10 cellular contexts compared by ENCODE assay signal in the genomic region with DNA sequence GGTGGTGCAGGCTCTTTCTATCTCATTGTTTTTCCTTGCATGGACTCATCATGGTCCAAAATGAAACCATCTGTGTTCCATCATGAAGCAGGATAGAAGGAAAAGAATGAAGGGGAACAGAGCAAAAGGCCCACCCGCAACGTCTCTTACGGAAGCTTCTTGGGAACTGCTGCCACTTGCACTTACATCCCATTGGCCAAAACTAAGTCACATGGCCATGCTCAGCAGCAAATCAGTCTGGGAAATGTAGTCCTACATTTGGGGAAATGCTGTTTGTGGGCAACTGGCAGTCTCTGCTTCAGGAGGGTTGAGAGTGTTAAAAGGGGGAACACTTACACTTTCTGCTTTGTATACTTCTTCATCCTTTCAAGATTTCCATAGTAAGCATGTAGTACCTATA.
DNase-seq lines count a peak whose midpoint lies in the region; ATAC-seq and TF ChIP-seq lines count a peak whose summit lies in the region.
"Had no signal": no experiment of that assay in that cellular context is flagged by ENCODE, and none has a peak within 500 bp of the region (broad histone marks: within the 10 kb centered on the region; RNA-seq: fewer than 3 reads in every experiment).

No MANE protein-coding gene starts in this region.

- peak overlapping the region; percentile 33 for H3K4me3 Mint-ChIP-seq in dendritic cell treated with granulocyte-macrophage colony-stimulating factor and Interleukin-4, amounts not matched to agents 40 ng/mL and 50 ng/mL, for 4 days
- H3K4me3 Mint-ChIP-seq: activated naive CD4-positive, alpha-beta T cell treated with anti-CD3 and anti-CD28 coated beads, Interleukin-2, amount 50 U/mL, for 24 hours had no signal

- TF ChIP-seq CTCF in Loucy (conservative IDR thresholded peaks at IDR 0.05; ENCODE audit: low read length) (no peak), transverse colon (IDR thresholded peaks at IDR 0.05) (no peak)

- in situ Hi-C loops in transverse colon (cut with MboI; ENCODE audit: low pct_ligation_motif_present in 1 of 4, low pct_unique_long_range_greater_than_20kb in 1 of 4, low sequenced_read_pairs in 3 of 4), result loop anchor here in 1 of 4 donors (10.0 kb wide), 1 partner anchor 793 kb away; no protein-coding TSS in a partner anchor

- no peaks in the 10 kb centered on the region for H3K9me3 Mint-ChIP-seq in dendritic cell treated with granulocyte-macrophage colony-stimulating factor and Interleukin-4, amounts not matched to agents 40 ng/mL and 50 ng/mL, for 4 days
- H3K9me3 Mint-ChIP-seq: activated naive CD4-positive, alpha-beta T cell treated with anti-CD3 and anti-CD28 coated beads, Interleukin-2, amount 50 U/mL, for 24 hours had no signal

- no peak for TF ChIP-seq EP300 in transverse colon (IDR thresholded peaks at IDR 0.05; ENCODE audit: low read depth)

- H3K4me1 ChIP-seq in Loucy (ENCODE audit: insufficient read depth, low read length, poor library complexity, severe bottlenecking), result no peaks in the 10 kb centered on the region
- peaks cover 0 to 6% (median 3%) of the 10 kb centered on the region in 4 donors for H3K4me1 ChIP-seq in transverse colon

- no peak overlapping the region for H3K27ac Mint-ChIP-seq in dendritic cell treated with granulocyte-macrophage colony-stimulating factor and Interleukin-4, amounts not matched to agents 40 ng/mL and 50 ng/mL, for 4 days
- H3K27ac Mint-ChIP-seq: activated naive CD4-positive, alpha-beta T cell treated with anti-CD3 and anti-CD28 coated beads, Interleukin-2, amount 50 U/mL, for 24 hours had no signal

- H3K27ac ChIP-seq in transverse colon, result no peak overlapping the region

- WGBS in transverse colon (ENCODE audit: low coverage in 1 of 2), 2 donors, result 61% methylated on average over 3 of the region's 3 CpGs; no CpG with 5 or more reads in 1 of the 2 donors

- peak overlapping the region; percentile 81 for H2AFZ ChIP-seq in Loucy (ENCODE audit: low read length)

- intact Hi-C loops in dendritic cell treated with granulocyte-macrophage colony-stimulating factor and Interleukin-4, amounts not matched to agents 40 ng/mL and 50 ng/mL, for 4 days (cut with micrococcal nuclease), result no loop called here
- intact Hi-C loops in transverse colon (cut with DNase I; ENCODE audit: low total_unique reads), result no loop called here

- H3K79me2 ChIP-seq in Loucy (ENCODE audit: insufficient read depth, low read length), result no peaks in the 10 kb centered on the region

- H3K36me3 Mint-ChIP-seq in dendritic cell treated with granulocyte-macrophage colony-stimulating factor and Interleukin-4, amounts not matched to agents 40 ng/mL and 50 ng/mL, for 4 days (ENCODE audit: low read depth), result no peaks in the 10 kb centered on the region
- H3K36me3 Mint-ChIP-seq: activated naive CD4-positive, alpha-beta T cell treated with anti-CD3 and anti-CD28 coated beads, Interleukin-2, amount 50 U/mL, for 24 hours had no signal

- no peaks in the 10 kb centered on the region for H3K36me3 ChIP-seq in Loucy (ENCODE audit: insufficient read depth, low read length)
- no peaks in the 10 kb centered on the region for H3K36me3 ChIP-seq in transverse colon

- H3K4me1 Mint-ChIP-seq in dendritic cell treated with granulocyte-macrophage colony-stimulating factor and Interleukin-4, amounts not matched to agents 40 ng/mL and 50 ng/mL, for 4 days (ENCODE audit: low read depth), result peaks cover 11% of the 10 kb centered on the region
- H3K4me1 Mint-ChIP-seq: activated naive CD4-positive, alpha-beta T cell treated with anti-CD3 and anti-CD28 coated beads, Interleukin-2, amount 50 U/mL, for 24 hours had no signal

- TF ChIP-seq POLR2A in transverse colon (IDR thresholded peaks at IDR 0.05), result no peak

- H3F3A ChIP-seq in Loucy (ENCODE audit: low read depth), result no peaks in the 10 kb centered on the region

- ATAC-seq in GM19043 (IDR thresholded peaks at IDR 0.05; ENCODE audit: low read depth, unreplicated experiment) (peak; percentile 71), GM18858 (IDR thresholded peaks at IDR 0.05; ENCODE audit: unreplicated experiment) (no peak)
- ATAC-seq: Panc1 had no signal

- H4K20me1 ChIP-seq in Loucy (ENCODE audit: insufficient read depth, low read length, poor library complexity, severe bottlenecking), result no peaks in the 10 kb centered on the region

- H3K4me3 ChIP-seq in Loucy (ENCODE audit: low read length, poor library complexity, severe bottlenecking) (no peak overlapping the region), transverse colon (no peak overlapping the region)

- H3K4me2 ChIP-seq in Loucy (ENCODE audit: low read depth, low read length, poor library complexity, severe bottlenecking), result no peak overlapping the region

- DNase-seq in AG08396 (ENCODE audit: low spot score), result peak; percentile 17
- no peak for DNase-seq in transverse colon
- no peak for DNase-seq in NCI-H446 (lab: John Stamatoyannopoulos, UW)
- DNase-seq in NCI-H2107 (lab: John Stamatoyannopoulos, UW), result no peak

- no peaks in the 10 kb centered on the region for H3K9me2 ChIP-seq in Loucy (replicated peaks; ENCODE audit: low read depth, low read length)

- H3K27me3 ChIP-seq in Loucy (ENCODE audit: insufficient read depth, low read length, poor library complexity, severe bottlenecking) (no peaks in the 10 kb centered on the region), transverse colon (peaks cover 36% of the 10 kb centered on the region)

- no peak overlapping the region for H3K9ac ChIP-seq in Loucy (ENCODE audit: low read depth, low read length, poor library complexity, severe bottlenecking)

- H3K9me3 ChIP-seq in Loucy (ENCODE audit: insufficient read depth, low read depth, low read length) (no peaks in the 10 kb centered on the region), transverse colon (no peaks in the 10 kb centered on the region)

- peaks cover 1% of the 10 kb centered on the region for H3K27me3 Mint-ChIP-seq in dendritic cell treated with granulocyte-macrophage colony-stimulating factor and Interleukin-4, amounts not matched to agents 40 ng/mL and 50 ng/mL, for 4 days
